In genomic region chr2:121644715-121645114, GRCh38 we compare ENCODE assay signal across 21 cellular contexts.
"Had no signal": no experiment of that assay in that cellular context is flagged by ENCODE, and none has a peak within 500 bp of the region (broad histone marks: within the 10 kb centered on the region; RNA-seq: fewer than 3 reads in every experiment).

No MANE protein-coding gene starts in this region.

- H3K4me3 Mint-ChIP-seq: activated naive CD4-positive, alpha-beta T cell treated with anti-CD3 and anti-CD28 coated beads, Interleukin-2, amount 10 ng/mL, durations not matched to agents 7 days and 5 days; activated naive CD8-positive, alpha-beta T cell treated with anti-CD3 and anti-CD28 coated beads, Interleukin-2, amount 50 U/mL, for 24 hours had no signal

- H3K27ac ChIP-seq: dorsolateral prefrontal cortex, tibial nerve, vagina had no signal

- H3K9me3 ChIP-seq: right atrium auricular region, tibial nerve, vagina had no signal

- H3K27ac Mint-ChIP-seq: activated naive CD4-positive, alpha-beta T cell treated with anti-CD3 and anti-CD28 coated beads, Interleukin-2, amount 10 ng/mL, durations not matched to agents 7 days and 5 days had no signal

- H3K36me3 ChIP-seq: right atrium auricular region, vagina had no signal

- H3K27me3 Mint-ChIP-seq: activated naive CD8-positive, alpha-beta T cell treated with anti-CD3 and anti-CD28 coated beads, Interleukin-2, amount 50 U/mL, for 24 hours had no signal

- H3K27me3 ChIP-seq: dorsolateral prefrontal cortex, right atrium auricular region, tibial nerve, vagina had no signal

- H3K9me3 Mint-ChIP-seq: activated naive CD8-positive, alpha-beta T cell treated with anti-CD3 and anti-CD28 coated beads, Interleukin-2, amount 50 U/mL, for 24 hours; nephron had no signal

- H3K4me3 ChIP-seq: dorsolateral prefrontal cortex, right atrium auricular region, tibial nerve, vagina had no signal

- ATAC-seq: activated naive CD8-positive, alpha-beta T cell treated with anti-CD3 and anti-CD28 coated beads, Interleukin-2, amount 50 U/mL, for 24 hours; left ventricle myocardium superior; stimulated activated naive CD8-positive, alpha-beta T cell treated with anti-CD3 and anti-CD28 coated beads, Interleukin-15, Interleukin-2, amounts not matched to agents 100 U/mL and 50 U/mL, for 24 hours had no signal

- DNase-seq: activated CD4-positive, alpha-beta T cell treated with anti-CD3 and anti-CD28 coated beads for 1 hour; activated CD8-positive, alpha-beta memory T cell treated with anti-CD3 and anti-CD28 coated beads for 24 hours; activated CD8-positive, alpha-beta memory T cell treated with anti-CD3 and anti-CD28 coated beads, Interleukin-2, amount 50 U/mL, for 48 hours; activated effector memory CD4-positive, alpha-beta T cell treated with Interleukin-2 at 50 U/mL for 16 hours; activated naive CD4-positive, alpha-beta T cell treated with anti-CD3 and anti-CD28 coated beads, Interleukin-2, amount 10 ng/mL, durations not matched to agents 7 days and 5 days; activated naive CD8-positive, alpha-beta T cell treated with anti-CD3 and anti-CD28 coated beads, Interleukin-2, amount 50 U/mL, for 24 hours; activated T-cell treated with anti-CD3 and anti-CD28 coated beads, Interleukin-2, amount 50 U/mL, for 48 hours; anterior cingulate cortex; caudate nucleus; dorsolateral prefrontal cortex; erythroblast; foreskin melanocyte; hypothalamus; left ventricle myocardium superior; stimulated activated CD4-positive, alpha-beta T cell treated with anti-CD3 and anti-CD28 coated beads, Interleukin-2, amount 100 ng/mL, for 24 hours; stimulated activated naive CD8-positive, alpha-beta T cell treated with anti-CD3 and anti-CD28 coated beads, Interleukin-15, Interleukin-2, amounts not matched to agents 100 U/mL and 50 U/mL, for 24 hours; substantia nigra had no signal
